In genomic region chr4:20992002-20992401, GRCh38 we compare ENCODE assay signal across 14 cellular contexts.
"Had no signal": no experiment of that assay in that cellular context is flagged by ENCODE, and none has a peak within 500 bp of the region (broad histone marks: within the 10 kb centered on the region; RNA-seq: fewer than 3 reads in every experiment).

No MANE protein-coding gene starts in this region.

- DNase-seq: activated CD4-positive, alpha-beta T cell treated with anti-CD3 and anti-CD28 coated beads, Interleukin-2, amount 50 U/mL, for 4 hours; activated T-cell treated with anti-CD3 and anti-CD28 coated beads for 4 hours; body of pancreas; central memory CD4-positive, alpha-beta T cell; gastrocnemius medialis; heart left ventricle; kidney glomerular epithelial cell; mesenchymal stem cell; natural killer cell; sigmoid colon; stimulated activated CD4-positive, alpha-beta T cell treated with anti-CD3 and anti-CD28 coated beads, Interleukin-4, amount 100 ng/mL, for 4 hours; T-helper 17 cell; testis; upper lobe of right lung had no signal

- H3K4me3 ChIP-seq: body of pancreas, gastrocnemius medialis, heart left ventricle, sigmoid colon, testis, upper lobe of right lung had no signal
